ENCODE assay signal across 15 cellular contexts in genomic region chr11:72970557-72971118, GRCh38.
DNase-seq lines count a peak whose midpoint lies in the region; ATAC-seq and TF ChIP-seq lines count a peak whose summit lies in the region.
"Had no signal": no experiment of that assay in that cellular context is flagged by ENCODE, and none has a peak within 500 bp of the region (broad histone marks: within the 10 kb centered on the region; RNA-seq: fewer than 3 reads in every experiment).

No MANE protein-coding gene starts in this region.

- CTCF ChIA-PET in activated CD4-positive, alpha-beta T cell treated with anti-CD3 and anti-CD28 coated beads, Interleukin-2, amount 10 ng/mL, durations not matched to agents 7 days and 5 days (lab: Charles Lee), result no interaction called here

- H3K27me3 Mint-ChIP-seq in activated CD4-positive, alpha-beta T cell treated with anti-CD3 and anti-CD28 coated beads, Interleukin-2, amount 10 ng/mL, durations not matched to agents 7 days and 5 days, result no peaks in the 10 kb centered on the region
- no peaks in the 10 kb centered on the region for H3K27me3 Mint-ChIP-seq in activated naive CD8-positive, alpha-beta T cell treated with anti-CD3 and anti-CD28 coated beads for 36 hours

- POLR2A ChIA-PET in activated CD4-positive, alpha-beta T cell treated with anti-CD3 and anti-CD28 coated beads, Interleukin-2, amount 10 ng/mL, durations not matched to agents 7 days and 5 days (lab: Charles Lee), result no interaction called here

- peaks cover 38% of the 10 kb centered on the region for H3K4me1 Mint-ChIP-seq in activated CD4-positive, alpha-beta T cell treated with anti-CD3 and anti-CD28 coated beads, Interleukin-2, amount 10 ng/mL, durations not matched to agents 7 days and 5 days
- peaks cover 24% of the 10 kb centered on the region for H3K4me1 Mint-ChIP-seq in activated naive CD8-positive, alpha-beta T cell treated with anti-CD3 and anti-CD28 coated beads for 36 hours

- H3K27ac ChIP-seq in KOPT-K1 (ENCODE audit: low read depth, low read length, poor library complexity, severe bottlenecking) (peak overlapping the region; percentile 61), neutrophil (peak overlapping the region; percentile 35)
- H3K27ac ChIP-seq: upper lobe of right lung had no signal

- H3K4me3 Mint-ChIP-seq in activated CD4-positive, alpha-beta T cell treated with anti-CD3 and anti-CD28 coated beads, Interleukin-2, amount 10 ng/mL, durations not matched to agents 7 days and 5 days, result no peak overlapping the region
- H3K4me3 Mint-ChIP-seq in activated naive CD8-positive, alpha-beta T cell treated with anti-CD3 and anti-CD28 coated beads for 36 hours, result peak overlapping the region; percentile 49

- H3K36me3 Mint-ChIP-seq in activated CD4-positive, alpha-beta T cell treated with anti-CD3 and anti-CD28 coated beads, Interleukin-2, amount 10 ng/mL, durations not matched to agents 7 days and 5 days (ENCODE audit: low read depth), result peaks cover 48% of the 10 kb centered on the region
- peaks cover 15% of the 10 kb centered on the region for H3K36me3 Mint-ChIP-seq in activated naive CD8-positive, alpha-beta T cell treated with anti-CD3 and anti-CD28 coated beads for 36 hours

- H3K9me3 Mint-ChIP-seq in activated CD4-positive, alpha-beta T cell treated with anti-CD3 and anti-CD28 coated beads, Interleukin-2, amount 10 ng/mL, durations not matched to agents 7 days and 5 days, result peaks cover 9% of the 10 kb centered on the region
- no peaks in the 10 kb centered on the region for H3K9me3 Mint-ChIP-seq in activated naive CD8-positive, alpha-beta T cell treated with anti-CD3 and anti-CD28 coated beads for 36 hours

- H3K36me3 ChIP-seq in KOPT-K1 (ENCODE audit: insufficient read depth, low read length) (peaks cover 30% of the 10 kb centered on the region), neutrophil (no peaks in the 10 kb centered on the region)
- H3K36me3 ChIP-seq: upper lobe of right lung had no signal

- no peak for ATAC-seq in GM21717 (IDR thresholded peaks at IDR 0.05; ENCODE audit: unreplicated experiment)
- ATAC-seq in GM18867 (IDR thresholded peaks at IDR 0.05; ENCODE audit: unreplicated experiment), result no peak
- ATAC-seq: upper lobe of right lung had no signal

- no peak for TF ChIP-seq CTCF in neutrophil (IDR thresholded peaks at IDR 0.05)

- no peaks in the 10 kb centered on the region for H3K9me3 ChIP-seq in KOPT-K1 (ENCODE audit: insufficient read depth, low read length, poor library complexity, severe bottlenecking)
- H3K9me3 ChIP-seq in neutrophil, result no peaks in the 10 kb centered on the region
- H3K9me3 ChIP-seq: upper lobe of right lung had no signal

- peak; percentile 8 for DNase-seq in activated CD4-positive, alpha-beta T cell treated with anti-CD3 and anti-CD28 coated beads, Interleukin-2, amount 10 ng/mL, durations not matched to agents 7 days and 5 days
- DNase-seq in activated CD4-positive, alpha-beta T cell treated with anti-CD3 and anti-CD28 coated beads, Interleukin-2, amount 50 U/mL, for 4 hours, result no peak
- DNase-seq in activated naive CD8-positive, alpha-beta T cell treated with anti-CD3 and anti-CD28 coated beads for 36 hours, result peak; percentile 31
- no peak for DNase-seq in NCI-H1436 treated with DMSO at 0.1 percent for 48 hours (lab: John Stamatoyannopoulos, UW)
- DNase-seq: anterior cingulate cortex; DMS79; effector memory CD4-positive, alpha-beta T cell; NCI-H1105; NCI-H510A treated with DMSO at 0.1 percent for 48 hours; upper lobe of right lung had no signal

- peaks cover 28 to 44% of the 10 kb centered on the region in 2 experiments for H3K4me1 ChIP-seq in neutrophil (ENCODE audit: control insufficient read depth in 1 of 2, insufficient read depth in 1 of 2, low read depth in 1 of 2, low read length in 1 of 2)

- H3K4me3 ChIP-seq in neutrophil (ENCODE audit: low read depth in 1 of 2, low read length in 1 of 2), result no peak overlapping the region
- H3K4me3 ChIP-seq: hepatocyte, upper lobe of right lung had no signal

- H3K27me3 ChIP-seq in neutrophil, result no peaks in the 10 kb centered on the region
- H3K27me3 ChIP-seq: hepatocyte, upper lobe of right lung had no signal

- H3K27ac Mint-ChIP-seq in activated CD4-positive, alpha-beta T cell treated with anti-CD3 and anti-CD28 coated beads, Interleukin-2, amount 10 ng/mL, durations not matched to agents 7 days and 5 days, result peak overlapping the region; percentile 73
- H3K27ac Mint-ChIP-seq in activated naive CD8-positive, alpha-beta T cell treated with anti-CD3 and anti-CD28 coated beads for 36 hours, result peak overlapping the region; percentile 84

Comparison
In these comparisons a context has a peak if more than half of its experiments do, and no peak if none do; other contexts are left out.
1. DNase-seq: peak in activated CD4-positive, alpha-beta T cell treated with anti-CD3 and anti-CD28 coated beads, Interleukin-2, amount 10 ng/mL, durations not matched to agents 7 days and 5 days (single experiment) and activated naive CD8-positive, alpha-beta T cell treated with anti-CD3 and anti-CD28 coated beads for 36 hours (single experiment); none in activated CD4-positive, alpha-beta T cell treated with anti-CD3 and anti-CD28 coated beads, Interleukin-2, amount 50 U/mL, for 4 hours (0 of 2) and NCI-H1436 treated with DMSO at 0.1 percent for 48 hours (single experiment).